ENCODE assay signal across 11 cellular contexts in genomic region chr7:102666850-102667249, GRCh38. TPM values are rescaled to one million over a fixed set of nuclear protein-coding genes. Genes with fewer than 3 reads are reported as not detected.
"Had no signal": no experiment of that assay in that cellular context is flagged by ENCODE, and none has a peak within 500 bp of the region (broad histone marks: within the 10 kb centered on the region; RNA-seq: fewer than 3 reads in every experiment).

No MANE protein-coding gene starts in this region.

RNA-seq across cellular contexts. Expression of gene SPDYE2B, which starts 16.7 kb away (rescaled TPM):
- total RNA-seq: OCI-LY7, PC-3, PC-9, Peyer's patch, Right ventricle myocardium inferior, Right ventricle myocardium superior, RPMI7951, SJCRH30, SJSA1, SK-MEL-5 had no signal
- polyA plus RNA-seq: SK-N-SH had no signal
